2 cellular contexts compared by ENCODE assay signal in the genomic region with DNA sequence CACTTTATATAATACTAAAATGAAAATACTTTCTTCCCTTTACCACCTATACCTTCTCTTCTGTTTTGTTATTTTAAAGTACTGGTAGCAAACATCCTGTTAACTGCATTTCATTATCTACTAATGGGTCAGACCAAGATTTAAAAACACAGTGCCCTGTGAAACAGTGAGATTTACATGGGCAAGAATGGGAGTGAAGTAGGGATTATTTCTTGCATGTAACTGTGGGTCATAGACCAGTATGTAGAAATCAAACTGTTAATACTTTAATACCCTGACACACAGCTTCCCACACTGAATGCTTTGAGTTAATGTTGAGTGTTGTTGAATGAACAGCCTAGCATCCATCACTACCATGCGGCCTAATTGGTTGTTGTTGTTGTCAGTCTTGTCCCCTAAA.
TF ChIP-seq lines count a peak whose summit lies in the region.

No MANE protein-coding gene starts in this region.

TF ChIP-seq in IMR-90, 13 proteins besides CTCF, POLR2A, EP300 and RAD21:
- no peak for TF ChIP-seq FOS (IDR thresholded peaks at IDR 0.05; ENCODE audit: low read depth, low read length)
- TF ChIP-seq RFX5 (IDR thresholded peaks at IDR 0.05; ENCODE audit: low read depth, low read length), result no peak
- no peak for TF ChIP-seq MAZ (IDR thresholded peaks at IDR 0.05; ENCODE audit: borderline replicate concordance, low read depth, low read length)
- no peak for TF ChIP-seq RCOR1 (IDR thresholded peaks at IDR 0.05; ENCODE audit: insufficient replicate concordance, low read length)
- TF ChIP-seq CEBPB (IDR thresholded peaks at IDR 0.05; ENCODE audit: low read depth, low read length), result no peak
- TF ChIP-seq, protein P1, sequence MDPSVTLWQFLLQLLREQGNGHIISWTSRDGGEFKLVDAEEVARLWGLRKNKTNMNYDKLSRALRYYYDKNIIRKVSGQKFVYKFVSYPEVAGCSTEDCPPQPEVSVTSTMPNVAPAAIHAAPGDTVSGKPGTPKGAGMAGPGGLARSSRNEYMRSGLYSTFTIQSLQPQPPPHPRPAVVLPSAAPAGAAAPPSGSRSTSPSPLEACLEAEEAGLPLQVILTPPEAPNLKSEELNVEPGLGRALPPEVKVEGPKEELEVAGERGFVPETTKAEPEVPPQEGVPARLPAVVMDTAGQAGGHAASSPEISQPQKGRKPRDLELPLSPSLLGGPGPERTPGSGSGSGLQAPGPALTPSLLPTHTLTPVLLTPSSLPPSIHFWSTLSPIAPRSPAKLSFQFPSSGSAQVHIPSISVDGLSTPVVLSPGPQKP (IDR thresholded peaks at IDR 0.05; ENCODE audit: borderline replicate concordance, low read depth, low read length), result no peak
- TF ChIP-seq NFE2L2 (IDR thresholded peaks at IDR 0.05; ENCODE audit: low read depth, low read length), result no peak
- no peak for TF ChIP-seq BHLHE40 (IDR thresholded peaks at IDR 0.05; ENCODE audit: low read depth, low read length)
- TF ChIP-seq SMC3 (IDR thresholded peaks at IDR 0.05; ENCODE audit: low read depth, low read length), result no peak
- TF ChIP-seq, protein P2, sequence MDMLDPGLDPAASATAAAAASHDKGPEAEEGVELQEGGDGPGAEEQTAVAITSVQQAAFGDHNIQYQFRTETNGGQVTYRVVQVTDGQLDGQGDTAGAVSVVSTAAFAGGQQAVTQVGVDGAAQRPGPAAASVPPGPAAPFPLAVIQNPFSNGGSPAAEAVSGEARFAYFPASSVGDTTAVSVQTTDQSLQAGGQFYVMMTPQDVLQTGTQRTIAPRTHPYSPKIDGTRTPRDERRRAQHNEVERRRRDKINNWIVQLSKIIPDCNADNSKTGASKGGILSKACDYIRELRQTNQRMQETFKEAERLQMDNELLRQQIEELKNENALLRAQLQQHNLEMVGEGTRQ (IDR thresholded peaks at IDR 0.05; ENCODE audit: low read depth, low read length), result no peak
- no peak for TF ChIP-seq CHD1 (IDR thresholded peaks at IDR 0.05; ENCODE audit: low read depth, low read length)
- no peak for TF ChIP-seq MAFK (IDR thresholded peaks at IDR 0.05; ENCODE audit: low read depth, low read length)
- no peak for TF ChIP-seq MXI1 (IDR thresholded peaks at IDR 0.05; ENCODE audit: borderline replicate concordance, low read depth, low read length)

TF ChIP-seq in K562, 482 proteins besides CTCF, POLR2A, EP300 and RAD21:
- TF ChIP-seq ETV5 (CRISPR knock-in tag; IDR thresholded peaks at IDR 0.05; ENCODE audit: low read depth), result no peak
- TF ChIP-seq, protein P3, sequence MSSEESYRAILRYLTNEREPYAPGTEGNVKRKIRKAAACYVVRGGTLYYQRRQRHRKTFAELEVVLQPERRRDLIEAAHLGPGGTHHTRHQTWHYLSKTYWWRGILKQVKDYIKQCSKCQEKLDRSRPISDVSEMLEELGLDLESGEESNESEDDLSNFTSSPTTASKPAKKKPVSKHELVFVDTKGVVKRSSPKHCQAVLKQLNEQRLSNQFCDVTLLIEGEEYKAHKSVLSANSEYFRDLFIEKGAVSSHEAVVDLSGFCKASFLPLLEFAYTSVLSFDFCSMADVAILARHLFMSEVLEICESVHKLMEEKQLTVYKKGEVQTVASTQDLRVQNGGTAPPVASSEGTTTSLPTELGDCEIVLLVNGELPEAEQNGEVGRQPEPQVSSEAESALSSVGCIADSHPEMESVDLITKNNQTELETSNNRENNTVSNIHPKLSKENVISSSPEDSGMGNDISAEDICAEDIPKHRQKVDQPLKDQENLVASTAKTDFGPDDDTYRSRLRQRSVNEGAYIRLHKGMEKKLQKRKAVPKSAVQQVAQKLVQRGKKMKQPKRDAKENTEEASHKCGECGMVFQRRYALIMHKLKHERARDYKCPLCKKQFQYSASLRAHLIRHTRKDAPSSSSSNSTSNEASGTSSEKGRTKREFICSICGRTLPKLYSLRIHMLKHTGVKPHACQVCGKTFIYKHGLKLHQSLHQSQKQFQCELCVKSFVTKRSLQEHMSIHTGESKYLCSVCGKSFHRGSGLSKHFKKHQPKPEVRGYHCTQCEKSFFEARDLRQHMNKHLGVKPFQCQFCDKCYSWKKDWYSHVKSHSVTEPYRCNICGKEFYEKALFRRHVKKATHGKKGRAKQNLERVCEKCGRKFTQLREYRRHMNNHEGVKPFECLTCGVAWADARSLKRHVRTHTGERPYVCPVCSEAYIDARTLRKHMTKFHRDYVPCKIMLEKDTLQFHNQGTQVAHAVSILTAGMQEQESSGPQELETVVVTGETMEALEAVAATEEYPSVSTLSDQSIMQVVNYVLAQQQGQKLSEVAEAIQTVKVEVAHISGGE (CRISPR knock-in tag; IDR thresholded peaks at IDR 0.05), result no peak
- TF ChIP-seq, protein P4, sequence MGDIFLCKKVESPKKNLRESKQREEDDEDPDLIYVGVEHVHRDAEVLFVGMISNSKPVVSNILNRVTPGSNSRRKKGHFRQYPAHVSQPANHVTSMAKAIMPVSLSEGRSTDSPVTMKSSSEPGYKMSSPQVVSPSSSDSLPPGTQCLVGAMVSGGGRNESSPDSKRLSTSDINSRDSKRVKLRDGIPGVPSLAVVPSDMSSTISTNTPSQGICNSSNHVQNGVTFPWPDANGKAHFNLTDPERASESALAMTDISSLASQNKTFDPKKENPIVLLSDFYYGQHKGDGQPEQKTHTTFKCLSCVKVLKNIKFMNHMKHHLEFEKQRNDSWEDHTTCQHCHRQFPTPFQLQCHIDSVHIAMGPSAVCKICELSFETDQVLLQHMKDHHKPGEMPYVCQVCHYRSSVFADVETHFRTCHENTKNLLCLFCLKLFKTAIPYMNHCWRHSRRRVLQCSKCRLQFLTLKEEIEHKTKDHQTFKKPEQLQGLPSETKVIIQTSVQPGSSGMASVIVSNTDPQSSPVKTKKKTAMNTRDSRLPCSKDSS (IDR thresholded peaks at IDR 0.05; ENCODE audit: low read depth, partially characterized antibody), result no peak
- TF ChIP-seq PURB (CRISPR knock-in tag; IDR thresholded peaks at IDR 0.05; ENCODE audit: low read depth), result no peak
- TF ChIP-seq, protein P5, sequence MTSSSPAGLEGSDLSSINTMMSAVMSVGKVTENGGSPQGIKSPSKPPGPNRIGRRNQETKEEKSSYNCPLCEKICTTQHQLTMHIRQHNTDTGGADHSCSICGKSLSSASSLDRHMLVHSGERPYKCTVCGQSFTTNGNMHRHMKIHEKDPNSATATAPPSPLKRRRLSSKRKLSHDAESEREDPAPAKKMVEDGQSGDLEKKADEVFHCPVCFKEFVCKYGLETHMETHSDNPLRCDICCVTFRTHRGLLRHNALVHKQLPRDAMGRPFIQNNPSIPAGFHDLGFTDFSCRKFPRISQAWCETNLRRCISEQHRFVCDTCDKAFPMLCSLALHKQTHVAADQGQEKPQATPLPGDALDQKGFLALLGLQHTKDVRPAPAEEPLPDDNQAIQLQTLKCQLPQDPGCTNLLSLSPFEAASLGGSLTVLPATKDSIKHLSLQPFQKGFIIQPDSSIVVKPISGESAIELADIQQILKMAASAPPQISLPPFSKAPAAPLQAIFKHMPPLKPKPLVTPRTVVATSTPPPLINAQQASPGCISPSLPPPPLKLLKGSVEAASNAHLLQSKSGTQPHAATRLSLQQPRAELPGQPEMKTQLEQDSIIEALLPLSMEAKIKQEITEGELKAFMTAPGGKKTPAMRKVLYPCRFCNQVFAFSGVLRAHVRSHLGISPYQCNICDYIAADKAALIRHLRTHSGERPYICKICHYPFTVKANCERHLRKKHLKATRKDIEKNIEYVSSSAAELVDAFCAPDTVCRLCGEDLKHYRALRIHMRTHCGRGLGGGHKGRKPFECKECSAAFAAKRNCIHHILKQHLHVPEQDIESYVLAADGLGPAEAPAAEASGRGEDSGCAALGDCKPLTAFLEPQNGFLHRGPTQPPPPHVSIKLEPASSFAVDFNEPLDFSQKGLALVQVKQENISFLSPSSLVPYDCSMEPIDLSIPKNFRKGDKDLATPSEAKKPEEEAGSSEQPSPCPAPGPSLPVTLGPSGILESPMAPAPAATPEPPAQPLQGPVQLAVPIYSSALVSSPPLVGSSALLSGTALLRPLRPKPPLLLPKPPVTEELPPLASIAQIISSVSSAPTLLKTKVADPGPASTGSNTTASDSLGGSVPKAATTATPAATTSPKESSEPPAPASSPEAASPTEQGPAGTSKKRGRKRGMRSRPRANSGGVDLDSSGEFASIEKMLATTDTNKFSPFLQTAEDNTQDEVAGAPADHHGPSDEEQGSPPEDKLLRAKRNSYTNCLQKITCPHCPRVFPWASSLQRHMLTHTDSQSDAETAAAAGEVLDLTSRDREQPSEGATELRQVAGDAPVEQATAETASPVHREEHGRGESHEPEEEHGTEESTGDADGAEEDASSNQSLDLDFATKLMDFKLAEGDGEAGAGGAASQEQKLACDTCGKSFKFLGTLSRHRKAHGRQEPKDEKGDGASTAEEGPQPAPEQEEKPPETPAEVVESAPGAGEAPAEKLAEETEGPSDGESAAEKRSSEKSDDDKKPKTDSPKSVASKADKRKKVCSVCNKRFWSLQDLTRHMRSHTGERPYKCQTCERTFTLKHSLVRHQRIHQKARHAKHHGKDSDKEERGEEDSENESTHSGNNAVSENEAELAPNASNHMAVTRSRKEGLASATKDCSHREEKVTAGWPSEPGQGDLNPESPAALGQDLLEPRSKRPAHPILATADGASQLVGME (CRISPR knock-in tag; IDR thresholded peaks at IDR 0.05), result no peak
- no peak for TF ChIP-seq ZEB2 (IDR thresholded peaks at IDR 0.05)
- no peak for TF ChIP-seq MED1 (CRISPR knock-in tag; IDR thresholded peaks at IDR 0.05; ENCODE audit: borderline replicate concordance)
- TF ChIP-seq, protein P6, sequence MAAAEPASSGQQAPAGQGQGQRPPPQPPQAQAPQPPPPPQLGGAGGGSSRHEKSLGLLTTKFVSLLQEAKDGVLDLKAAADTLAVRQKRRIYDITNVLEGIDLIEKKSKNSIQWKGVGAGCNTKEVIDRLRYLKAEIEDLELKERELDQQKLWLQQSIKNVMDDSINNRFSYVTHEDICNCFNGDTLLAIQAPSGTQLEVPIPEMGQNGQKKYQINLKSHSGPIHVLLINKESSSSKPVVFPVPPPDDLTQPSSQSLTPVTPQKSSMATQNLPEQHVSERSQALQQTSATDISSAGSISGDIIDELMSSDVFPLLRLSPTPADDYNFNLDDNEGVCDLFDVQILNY (CRISPR knock-in tag; IDR thresholded peaks at IDR 0.05), result no peak
- TF ChIP-seq, protein P7, sequence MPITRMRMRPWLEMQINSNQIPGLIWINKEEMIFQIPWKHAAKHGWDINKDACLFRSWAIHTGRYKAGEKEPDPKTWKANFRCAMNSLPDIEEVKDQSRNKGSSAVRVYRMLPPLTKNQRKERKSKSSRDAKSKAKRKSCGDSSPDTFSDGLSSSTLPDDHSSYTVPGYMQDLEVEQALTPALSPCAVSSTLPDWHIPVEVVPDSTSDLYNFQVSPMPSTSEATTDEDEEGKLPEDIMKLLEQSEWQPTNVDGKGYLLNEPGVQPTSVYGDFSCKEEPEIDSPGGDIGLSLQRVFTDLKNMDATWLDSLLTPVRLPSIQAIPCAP (CRISPR knock-in tag; IDR thresholded peaks at IDR 0.05; ENCODE audit: borderline replicate concordance), result no peak
- TF ChIP-seq TRIM28 (IDR thresholded peaks at IDR 0.05), result no peak
- no peak for TF ChIP-seq FOXA1 (IDR thresholded peaks at IDR 0.05; ENCODE audit: borderline replicate concordance)
- TF ChIP-seq SNRNP70 (optimal IDR thresholded peaks at IDR 0.05; ENCODE audit: low read depth, low read length), result no peak
- no peak for TF ChIP-seq ZNF75A (CRISPR knock-in tag; IDR thresholded peaks at IDR 0.05)
- TF ChIP-seq ZBTB17 (CRISPR knock-in tag; IDR thresholded peaks at IDR 0.05), result no peak
